Comparison of ENCODE assay signal across 12 cellular contexts in the genomic region with DNA sequence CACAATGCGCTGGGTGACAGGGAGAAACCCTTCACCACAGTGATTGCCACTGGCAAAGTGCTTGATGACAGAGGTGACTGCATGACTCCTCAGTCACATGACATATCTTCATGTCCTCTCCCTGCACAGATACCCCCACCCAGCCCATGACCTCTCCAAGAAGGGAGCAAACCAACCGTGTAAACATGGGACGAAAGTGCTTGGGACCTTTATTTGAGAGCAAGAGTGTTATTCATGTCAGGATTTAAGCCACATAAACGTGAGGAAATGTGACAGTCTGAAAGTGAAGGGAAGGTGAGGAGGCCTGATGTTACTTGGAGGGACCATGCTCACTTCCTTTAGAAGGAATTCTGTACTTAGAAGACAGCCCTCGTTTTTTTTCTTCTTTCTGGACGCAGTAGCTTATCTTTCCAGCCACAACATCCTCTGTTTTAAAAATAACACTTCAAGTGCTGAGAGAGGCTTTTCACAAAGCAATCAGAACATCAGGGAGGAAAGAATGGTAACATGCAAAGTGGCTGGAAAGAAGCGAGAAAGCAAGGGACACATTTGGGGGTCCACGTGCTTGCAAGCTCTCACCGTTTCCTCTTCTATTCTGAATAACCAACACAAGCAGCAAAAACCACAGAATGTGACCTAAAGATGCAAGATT. TPM values are rescaled to one million over a fixed set of nuclear protein-coding genes. Genes with fewer than 3 reads are reported as not detected.
DNase-seq lines count a peak whose midpoint lies in the region; ATAC-seq and TF ChIP-seq lines count a peak whose summit lies in the region.
"Had no signal": no experiment of that assay in that cellular context is flagged by ENCODE, and none has a peak within 500 bp of the region (broad histone marks: within the 10 kb centered on the region; RNA-seq: fewer than 3 reads in every experiment).

No MANE protein-coding gene starts in this region.

- H3K9me3 Mint-ChIP-seq in naive thymus-derived CD8-positive, alpha-beta T cell, result no peaks in the 10 kb centered on the region

- H3K4me1 Mint-ChIP-seq in naive thymus-derived CD8-positive, alpha-beta T cell, result peaks cover 0 to 40% (median 7%) of the 10 kb centered on the region in 4 donors

- H3K36me3 ChIP-seq in SJSA1 (peaks cover 50% of the 10 kb centered on the region), gastroesophageal sphincter (peaks cover 0 to 94% of the 10 kb centered on the region in 2 donors)

- POLR2A ChIA-PET in naive thymus-derived CD8-positive, alpha-beta T cell (lab: Charles Lee), result no interaction called here

- H3K36me3 Mint-ChIP-seq in naive thymus-derived CD8-positive, alpha-beta T cell, result peaks cover 0 to 83% (median 15%) of the 10 kb centered on the region in 3 donors

- TF ChIP-seq CTCF in gastroesophageal sphincter (IDR thresholded peaks at IDR 0.05), result no peak

- no peaks in the 10 kb centered on the region for H3K9me3 ChIP-seq in SJSA1 (replicated peaks)
- no peaks in the 10 kb centered on the region for H3K9me3 ChIP-seq in gastroesophageal sphincter

- peak overlapping the region in 1 of 10 donors; percentile 28 for H3K4me3 Mint-ChIP-seq in naive thymus-derived CD8-positive, alpha-beta T cell

- H3K27ac ChIP-seq in SJSA1 (peak overlapping the region; percentile 69), gastroesophageal sphincter (peak overlapping the region in 3 of 4 donors; percentile 72 to 75 (median 74))

- no peak for TF ChIP-seq POLR2A in gastroesophageal sphincter (IDR thresholded peaks at IDR 0.05)

- no peak for ATAC-seq in gastroesophageal sphincter
- no peak for ATAC-seq in naive thymus-derived CD8-positive, alpha-beta T cell
- ATAC-seq in GM19324 (IDR thresholded peaks at IDR 0.05; ENCODE audit: low FRiP score, unreplicated experiment), result no peak
- no peak for ATAC-seq in GM21390 (IDR thresholded peaks at IDR 0.05; ENCODE audit: unreplicated experiment)

- WGBS in gastroesophageal sphincter (ENCODE audit: low coverage in 1 of 2), 2 donors, result 32 to 44% methylated on average over 6 to 9 of the region's 9 CpGs

- DNase-seq in DMS79 (lab: John Stamatoyannopoulos, UW), result peak; percentile 46
- DNase-seq in SJSA1 (ENCODE audit: low read depth in 1 of 2, low spot score in 2 of 2), result no peak
- DNase-seq in pons (ENCODE audit: low spot score), result peak; percentile 82
- DNase-seq in naive thymus-derived CD8-positive, alpha-beta T cell, result no peak
- no peak for DNase-seq in stimulated activated CD4-positive, alpha-beta T cell treated with anti-CD3 and anti-CD28 coated beads, Interleukin-2, amount 100 ng/mL, for 48 hours
- DNase-seq: GOT3, KG1, T-helper 1 cell had no signal

- H3K27ac Mint-ChIP-seq in naive thymus-derived CD8-positive, alpha-beta T cell, result peak overlapping the region in 4 of 10 donors; percentile 15 to 65 (median 26)

- H3K27me3 Mint-ChIP-seq in naive thymus-derived CD8-positive, alpha-beta T cell, result no peaks in the 10 kb centered on the region

- H3K4me1 ChIP-seq in SJSA1 (replicated peaks) (peaks cover 35% of the 10 kb centered on the region), gastroesophageal sphincter (peaks cover 0 to 53% (median 17%) of the 10 kb centered on the region in 3 donors)

- no peak overlapping the region for H3K4me3 ChIP-seq in SJSA1
- no peak overlapping the region for H3K4me3 ChIP-seq in gastroesophageal sphincter

- TF ChIP-seq EP300 in gastroesophageal sphincter (IDR thresholded peaks at IDR 0.05), result no peak

- H3K27me3 ChIP-seq in SJSA1 (replicated peaks) (no peaks in the 10 kb centered on the region), gastroesophageal sphincter (no peaks in the 10 kb centered on the region)

RNA-seq across cellular contexts. Expression of a gene that starts 35.6 kb away (rescaled TPM):
- total RNA-seq in SJSA1 (2014; rRNA removed; shearing (Covaris generic)), result 6.8 and 8.2 TPM in 2 replicates
- total RNA-seq in gastroesophageal sphincter, result 10 to 100 TPM in 3 of 4 donors, 1 to 10 TPM in 1; 8.4 to 22.1 (median 15.2) TPM
- total RNA-seq in naive thymus-derived CD8-positive, alpha-beta T cell, result 10 to 100 TPM; 47.0 to 47.9 TPM
- polyA plus RNA-seq in naive thymus-derived CD8-positive, alpha-beta T cell, result 1 to 10 TPM; 6.8 to 9.6 (median 8.5) TPM

RNA-seq across cellular contexts. Expression of a gene that starts 59.8 kb away (rescaled TPM):
- total RNA-seq in SJSA1 (2014; rRNA removed; shearing (Covaris generic)), result not detected in 2 replicates
- total RNA-seq in gastroesophageal sphincter, result not detected
- total RNA-seq in naive thymus-derived CD8-positive, alpha-beta T cell, result not detected
- not detected for polyA plus RNA-seq in naive thymus-derived CD8-positive, alpha-beta T cell
- total RNA-seq: mesenteric fat pad had no signal

Comparison
In these comparisons a context has a peak if more than half of its experiments do, and no peak if none do; other contexts are left out.
1. DNase-seq: peak in DMS79 (single experiment) and pons (single experiment); none in SJSA1 (0 of 2), naive thymus-derived CD8-positive, alpha-beta T cell (0 of 10) and stimulated activated CD4-positive, alpha-beta T cell treated with anti-CD3 and anti-CD28 coated beads, Interleukin-2, amount 100 ng/mL, for 48 hours (0 of 2).